ENCODE assay signal across 21 cellular contexts in the genomic region with DNA sequence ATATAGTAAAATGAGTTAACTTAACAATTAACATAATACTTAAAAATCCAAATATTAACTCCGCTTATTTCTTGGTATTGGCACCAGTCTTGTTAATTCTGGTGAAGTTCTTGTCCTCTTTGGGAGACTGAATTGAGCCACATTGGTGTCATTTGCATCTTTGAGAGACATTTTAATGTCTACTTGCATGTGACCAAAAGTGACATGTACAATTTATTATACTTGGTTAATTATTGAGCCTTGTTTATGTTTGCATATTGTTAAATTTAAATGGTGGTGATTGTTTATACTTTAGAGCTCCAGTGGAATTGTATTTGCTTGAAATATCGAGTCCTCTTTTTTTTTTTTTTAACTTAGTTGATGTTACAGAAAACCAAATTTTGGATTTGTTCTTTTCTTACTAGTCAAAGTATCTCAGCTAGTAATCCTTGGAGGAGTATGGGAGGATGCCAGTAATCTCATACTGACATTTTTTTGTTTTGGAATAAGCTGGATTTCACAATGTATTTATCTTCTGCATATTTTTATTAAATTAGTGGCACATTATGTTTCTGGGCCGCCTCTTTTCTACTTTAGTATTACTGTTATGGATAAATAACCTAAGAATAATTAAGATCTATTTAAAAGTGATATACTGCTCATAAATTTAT. TPM values are rescaled to one million over a fixed set of nuclear protein-coding genes. Genes with fewer than 3 reads are reported as not detected.
DNase-seq lines count a peak whose midpoint lies in the region; ATAC-seq and TF ChIP-seq lines count a peak whose summit lies in the region.
"Had no signal": no experiment of that assay in that cellular context is flagged by ENCODE, and none has a peak within 500 bp of the region (broad histone marks: within the 10 kb centered on the region; RNA-seq: fewer than 3 reads in every experiment).

No MANE protein-coding gene starts in this region.

- POLR2A ChIA-PET in naive thymus-derived CD4-positive, alpha-beta T cell (lab: Charles Lee), result interaction anchor here (0.8 to 1.7 kb wide), 3 partner anchors 10 to 127 kb away, joined by 3 to 4 read pairs (median 4); no protein-coding TSS in a partner anchor

- TF ChIP-seq CTCF in MM.1S (IDR thresholded peaks at IDR 0.05; ENCODE audit: low read length) (no peak), mammary epithelial cell (conservative IDR thresholded peaks at IDR 0.05 in 1 of 2, IDR thresholded peaks at IDR 0.05 in 1 of 2; ENCODE audit: extremely low read depth in 1 of 2, insufficient read depth in 1 of 2, low read depth in 1 of 2, low read length in 2 of 2) (no peak), CD14-positive monocyte (IDR thresholded peaks at IDR 0.05) (no peak), uterus (IDR thresholded peaks at IDR 0.05) (no peak)

- 98% methylated on average over 3 of the region's 3 CpGs for WGBS in mammary epithelial cell (ENCODE audit: low coverage, missing lambda C conversion rate)

- peaks cover 43 to 70% (median 62%) of the 10 kb centered on the region in 4 donors for H3K4me1 Mint-ChIP-seq in CD4-positive, CD25-positive, alpha-beta regulatory T cell
- H3K4me1 Mint-ChIP-seq in naive thymus-derived CD4-positive, alpha-beta T cell, result peaks cover 26 to 85% (median 69%) of the 10 kb centered on the region in 7 donors
- H3K4me1 Mint-ChIP-seq in CD14-positive monocyte, result peaks cover 46% of the 10 kb centered on the region

- H3K9ac ChIP-seq in MM.1S (ENCODE audit: low read length) (no peak overlapping the region), mammary epithelial cell (ENCODE audit: insufficient read depth, low read length) (no peak overlapping the region)

- no peaks in the 10 kb centered on the region for H3K27me3 ChIP-seq in CD4-positive, CD25-positive, alpha-beta regulatory T cell (ENCODE audit: control insufficient read depth, insufficient read depth, low read length)
- H3K27me3 ChIP-seq in MM.1S (replicated peaks; ENCODE audit: insufficient read depth, low read length) (no peaks in the 10 kb centered on the region), mammary epithelial cell (ENCODE audit: insufficient read depth, low read length) (no peaks in the 10 kb centered on the region), uterus (no peaks in the 10 kb centered on the region)
- no peaks in the 10 kb centered on the region for H3K27me3 ChIP-seq in naive thymus-derived CD4-positive, alpha-beta T cell (ENCODE audit: control insufficient read depth in 2 of 2, insufficient read depth in 2 of 2, low read length in 2 of 2)
- H3K27me3 ChIP-seq: brain microvascular endothelial cell, upper lobe of left lung had no signal

- H3K27ac ChIP-seq in CD4-positive, CD25-positive, alpha-beta regulatory T cell (ENCODE audit: insufficient read depth, low read length, poor library complexity, severe bottlenecking), result no peak overlapping the region
- H3K27ac ChIP-seq in MM.1S (ENCODE audit: low read length), result no peak overlapping the region
- H3K27ac ChIP-seq in mammary epithelial cell (ENCODE audit: insufficient read depth, low read depth, low read length), result no peak overlapping the region
- H3K27ac ChIP-seq in naive thymus-derived CD4-positive, alpha-beta T cell (ENCODE audit: low read depth, low read length), result no peak overlapping the region
- H3K27ac ChIP-seq in uterus, result no peak overlapping the region
- H3K27ac ChIP-seq: brain microvascular endothelial cell, upper lobe of left lung had no signal

- TF ChIP-seq POLR2A in uterus (IDR thresholded peaks at IDR 0.05), result no peak

- H3F3A ChIP-seq in MM.1S (ENCODE audit: insufficient read depth, low read length), result peaks cover 12% of the 10 kb centered on the region

- H3K4me3 ChIP-seq in CD4-positive, CD25-positive, alpha-beta regulatory T cell (ENCODE audit: low read depth, low read length), result peak overlapping the region; percentile 99
- H3K4me3 ChIP-seq in MM.1S (ENCODE audit: low read length), result no peak overlapping the region
- H3K4me3 ChIP-seq in mammary epithelial cell (replicated peaks in 1 of 3; ENCODE audit: insufficient read depth in 1 of 3, low read depth in 2 of 3, low read length in 3 of 3), result peak overlapping the region in 1 of 3 experiments; percentile 7
- H3K4me3 ChIP-seq in naive thymus-derived CD4-positive, alpha-beta T cell (ENCODE audit: low read length), result no peak overlapping the region
- H3K4me3 ChIP-seq in uterus, result no peak overlapping the region
- H3K4me3 ChIP-seq: upper lobe of left lung had no signal

- H3K4me2 ChIP-seq in MM.1S (ENCODE audit: low read depth, low read length) (peak overlapping the region; percentile 87; the same call in 1 of the 2 replicates), mammary epithelial cell (ENCODE audit: insufficient read depth, low read depth, low read length) (peak overlapping the region; percentile 89)

- in situ Hi-C loops in mammary epithelial cell (cut with MboI; ENCODE audit: low sequenced_read_pairs in 2 of 2), result no loop called here

- H3K9me3 ChIP-seq in CD4-positive, CD25-positive, alpha-beta regulatory T cell (ENCODE audit: control insufficient read depth in 2 of 2, low read length in 2 of 2), result no peaks in the 10 kb centered on the region
- H3K9me3 ChIP-seq in MM.1S (replicated peaks; ENCODE audit: insufficient read depth, low read length) (no peaks in the 10 kb centered on the region), mammary epithelial cell (replicated peaks; ENCODE audit: insufficient read depth, low read length) (no peaks in the 10 kb centered on the region), uterus (no peaks in the 10 kb centered on the region)
- no peaks in the 10 kb centered on the region for H3K9me3 ChIP-seq in naive thymus-derived CD4-positive, alpha-beta T cell (ENCODE audit: control insufficient read depth in 2 of 3, low read length in 3 of 3)
- H3K9me3 ChIP-seq: upper lobe of left lung had no signal

- H2AFZ ChIP-seq in MM.1S (ENCODE audit: low read length), result no peak overlapping the region
- H2AFZ ChIP-seq in mammary epithelial cell (ENCODE audit: low read depth, low read length), result no peak overlapping the region

- no peaks in the 10 kb centered on the region for H3K9me3 Mint-ChIP-seq in CD4-positive, CD25-positive, alpha-beta regulatory T cell
- H3K9me3 Mint-ChIP-seq in naive thymus-derived CD4-positive, alpha-beta T cell, result no peaks in the 10 kb centered on the region
- no peaks in the 10 kb centered on the region for H3K9me3 Mint-ChIP-seq in CD14-positive monocyte

- peak overlapping the region in 2 of 3 donors; percentile 9 to 20 for H3K27ac Mint-ChIP-seq in CD4-positive, CD25-positive, alpha-beta regulatory T cell
- peak overlapping the region in 3 of 9 donors; percentile 25 to 53 (median 35) for H3K27ac Mint-ChIP-seq in naive thymus-derived CD4-positive, alpha-beta T cell
- H3K27ac Mint-ChIP-seq in CD14-positive monocyte, result peak overlapping the region in 3 of 7 donors; percentile 9 to 43 (median 40)

- H3K4me1 ChIP-seq in CD4-positive, CD25-positive, alpha-beta regulatory T cell (ENCODE audit: control insufficient read depth, insufficient read depth, low read length, poor library complexity, severe bottlenecking), result peaks cover 60% of the 10 kb centered on the region
- peaks cover 8% of the 10 kb centered on the region for H3K4me1 ChIP-seq in MM.1S (ENCODE audit: low read length)
- peaks cover 2% of the 10 kb centered on the region for H3K4me1 ChIP-seq in mammary epithelial cell (ENCODE audit: insufficient read depth, low read length)
- peaks cover 32 to 35% of the 10 kb centered on the region in 2 donors for H3K4me1 ChIP-seq in naive thymus-derived CD4-positive, alpha-beta T cell (ENCODE audit: control insufficient read depth in 2 of 2, insufficient read depth in 2 of 2, low read length in 2 of 2)
- H3K4me1 ChIP-seq in uterus, result peaks cover 0 to 4% of the 10 kb centered on the region in 2 donors

- peak overlapping the region; percentile 17 to 95 (median 63) for H3K4me3 Mint-ChIP-seq in CD4-positive, CD25-positive, alpha-beta regulatory T cell
- H3K4me3 Mint-ChIP-seq in naive thymus-derived CD4-positive, alpha-beta T cell, result peak overlapping the region in 6 of 10 donors; percentile 45 to 91 (median 72)
- H3K4me3 Mint-ChIP-seq in CD14-positive monocyte, result no peak overlapping the region

- H4K20me1 ChIP-seq in MM.1S (ENCODE audit: insufficient read depth, low read length) (peaks cover 28% of the 10 kb centered on the region; the same call in 1 of the 2 replicates), mammary epithelial cell (ENCODE audit: insufficient read depth, low read length) (no peaks in the 10 kb centered on the region)

- peaks cover 3% of the 10 kb centered on the region for H3K36me3 Mint-ChIP-seq in CD4-positive, CD25-positive, alpha-beta regulatory T cell
- H3K36me3 Mint-ChIP-seq in naive thymus-derived CD4-positive, alpha-beta T cell, result peaks cover 0 to 22% (median 0%) of the 10 kb centered on the region in 5 donors
- peaks cover 19 to 35% of the 10 kb centered on the region in 2 donors for H3K36me3 Mint-ChIP-seq in CD14-positive monocyte

- H3K79me2 ChIP-seq in MM.1S (ENCODE audit: low read length), result peaks cover 84% of the 10 kb centered on the region
- H3K79me2 ChIP-seq in mammary epithelial cell (ENCODE audit: insufficient read depth, low read length), result peaks cover 86% of the 10 kb centered on the region

- no peak for DNase-seq in CD4-positive, CD25-positive, alpha-beta regulatory T cell
- DNase-seq in MM.1S (no peak), mammary epithelial cell (no peak), CD14-positive monocyte (ENCODE audit: low spot score) (no peak), uterus (no peak)
- no peak for DNase-seq in naive thymus-derived CD4-positive, alpha-beta T cell
- DNase-seq: activated CD4-positive, alpha-beta T cell treated with anti-CD3 and anti-CD28 coated beads, Interleukin-2, amount 50 U/mL, for 1 hour; activated effector memory CD4-positive, alpha-beta T cell treated with Interleukin-2 at 50 U/mL for 16 hours; brain microvascular endothelial cell; effector CD8-positive, alpha-beta T cell; GDM1; glutamatergic neuron; NCI-H1436 treated with DMSO at 0.1 percent for 48 hours; NCI-H510A; upper lobe of left lung had no signal

- CTCF ChIA-PET in mammary epithelial cell (lab: Charles Lee; ENCODE audit: low non-redundant PET), result no interaction called here
- CTCF ChIA-PET in naive thymus-derived CD4-positive, alpha-beta T cell (lab: Charles Lee), result interaction anchor here (0.6 kb wide), 1 partner anchor 1069 kb away, joined by 3 read pairs; no protein-coding TSS in a partner anchor

- intact Hi-C loops in mammary epithelial cell (cut with micrococcal nuclease) (loop anchor here (5.0 kb wide), 1 partner anchor 291 kb away; no protein-coding TSS in a partner anchor), CD14-positive monocyte (cut with micrococcal nuclease) (loop anchor here in 1 of 2 donors (10.0 kb wide), 1 partner anchor 1121 kb away; the partner anchor contains the start of gene AGA), uterus (cut with DNase I; ENCODE audit: low total_unique reads) (no loop called here)
- intact Hi-C loops in naive thymus-derived CD4-positive, alpha-beta T cell (cut with micrococcal nuclease), result loop anchor here in 1 of 2 donors (10.0 kb wide), 1 partner anchor 581 kb away; no protein-coding TSS in a partner anchor

- BruUV-seq in mammary epithelial cell (replicated peaks; lab: Mats Ljungman, UMichigan), result no TSS peak

- dilution Hi-C loops in mammary epithelial cell (cut with HindIII; ENCODE audit: low sequenced_read_pairs), result no loop called here

- peaks cover 5% of the 10 kb centered on the region for H3K27me3 Mint-ChIP-seq in CD4-positive, CD25-positive, alpha-beta regulatory T cell
- no peaks in the 10 kb centered on the region for H3K27me3 Mint-ChIP-seq in naive thymus-derived CD4-positive, alpha-beta T cell
- no peaks in the 10 kb centered on the region for H3K27me3 Mint-ChIP-seq in CD14-positive monocyte (ENCODE audit: low read depth in 3 of 3)

- no peak for ATAC-seq in CD4-positive, CD25-positive, alpha-beta regulatory T cell (ENCODE audit: low read depth in 2 of 2)
- ATAC-seq in naive thymus-derived CD4-positive, alpha-beta T cell, result no peak
- ATAC-seq in HG02870 (IDR thresholded peaks at IDR 0.05; ENCODE audit: unreplicated experiment), result no peak
- ATAC-seq in GM21737 (IDR thresholded peaks at IDR 0.05; ENCODE audit: unreplicated experiment), result no peak

- H3K36me3 ChIP-seq in CD4-positive, CD25-positive, alpha-beta regulatory T cell (ENCODE audit: control insufficient read depth, insufficient read depth, low read length), result peaks cover 23% of the 10 kb centered on the region
- H3K36me3 ChIP-seq in MM.1S (replicated peaks; ENCODE audit: insufficient read depth, low read length), result no peaks in the 10 kb centered on the region; the same call in 1 of the 2 replicates
- peaks cover 10% of the 10 kb centered on the region for H3K36me3 ChIP-seq in mammary epithelial cell (ENCODE audit: insufficient read depth, low read length)
- peaks cover 0 to 12% (median 7%) of the 10 kb centered on the region in 3 experiments for H3K36me3 ChIP-seq in naive thymus-derived CD4-positive, alpha-beta T cell (ENCODE audit: control insufficient read depth in 2 of 3, insufficient read depth in 3 of 3, low read length in 3 of 3)
- H3K36me3 ChIP-seq in uterus, result no peaks in the 10 kb centered on the region
- H3K36me3 ChIP-seq: brain microvascular endothelial cell had no signal

- H3K9me2 ChIP-seq in MM.1S (replicated peaks; ENCODE audit: insufficient read depth, low read length), result no peaks in the 10 kb centered on the region

RNA-seq across cellular contexts. Expression of gene SPCS3, which starts 3.9 kb away (rescaled TPM):
- 125 TPM for total RNA-seq in CD4-positive, CD25-positive, alpha-beta regulatory T cell
- polyA plus RNA-seq in CD4-positive, CD25-positive, alpha-beta regulatory T cell, result 10 to 100 TPM; 42.9 to 75.3 (median 51.2) TPM
- total RNA-seq in mammary epithelial cell, result 100 to 1,000 TPM in 1 of 2 donors, 10 to 100 TPM in 1; 88.2 to 142 TPM
- polyA plus RNA-seq in mammary epithelial cell, result 36.0 TPM
- 18.2 TPM for polyA minus RNA-seq in mammary epithelial cell
- total RNA-seq in naive thymus-derived CD4-positive, alpha-beta T cell, result 100 to 1,000 TPM; 117 to 215 (median 153) TPM
- polyA plus RNA-seq in naive thymus-derived CD4-positive, alpha-beta T cell, result 10 to 100 TPM; 18.4 to 53.4 TPM
- 100 to 1,000 TPM; 107 to 112 TPM for polyA plus RNA-seq in CD14-positive monocyte
- 100 to 1,000 TPM in 3 of 4 donors, 10 to 100 TPM in 1; 37.9 to 160 (median 115) TPM for total RNA-seq in uterus

RNA-seq across cellular contexts. Expression of gene ASB5, which starts 54.6 kb away (rescaled TPM):
- total RNA-seq in CD4-positive, CD25-positive, alpha-beta regulatory T cell, result not detected
- polyA plus RNA-seq in CD4-positive, CD25-positive, alpha-beta regulatory T cell, result not detected
- not detected for total RNA-seq in mammary epithelial cell
- polyA plus RNA-seq in mammary epithelial cell, result 0.01 TPM
- not detected for polyA minus RNA-seq in mammary epithelial cell
- total RNA-seq in naive thymus-derived CD4-positive, alpha-beta T cell, result not detected
- polyA plus RNA-seq in naive thymus-derived CD4-positive, alpha-beta T cell, result not detected
- not detected for polyA plus RNA-seq in CD14-positive monocyte
- under 1 TPM in 2 of 4 donors, not detected in 2; 0.28 to 0.37 TPM for total RNA-seq in uterus
- total RNA-seq: kidney epithelial cell; pulmonary artery endothelial cell; RPMI7951; T-helper 2 cell treated with Interferon-gamma antibody and Interleukin-4, amounts not matched to agents 100 ng/mL and 5 ng/mL, for 36 hours; upper lobe of left lung had no signal

Comparison
In these comparisons a context has a peak if more than half of its experiments do, and no peak if none do; other contexts are left out.
1. H3K4me3 Mint-ChIP-seq: peak in CD4-positive, CD25-positive, alpha-beta regulatory T cell (4 of 4) and naive thymus-derived CD4-positive, alpha-beta T cell (6 of 10); none in CD14-positive monocyte (0 of 2).